8 cellular contexts compared by ENCODE assay signal in genomic region chr6:53492860-53493634, GRCh38. TPM values are rescaled to one million over a fixed set of nuclear protein-coding genes. Genes with fewer than 3 reads are reported as not detected.
DNase-seq lines count a peak whose midpoint lies in the region; ATAC-seq and TF ChIP-seq lines count a peak whose summit lies in the region.

No MANE protein-coding gene starts in this region.

- no peak overlapping the region for H3K23ac ChIP-seq in mesendoderm (ENCODE audit: low read length)

- H3K9me3 ChIP-seq in T-helper 17 cell (ENCODE audit: control insufficient read depth, low read length, poor library complexity, severe bottlenecking) (no peaks in the 10 kb centered on the region), endodermal cell (ENCODE audit: control insufficient read depth, low read length) (no peaks in the 10 kb centered on the region), subcutaneous abdominal adipose tissue (ENCODE audit: control insufficient read depth in 5 of 5, low read length in 5 of 5) (no peaks in the 10 kb centered on the region)

- no peak overlapping the region for H3K56ac ChIP-seq in mesendoderm (ENCODE audit: low read length)

- H3K4me1 Mint-ChIP-seq in T-helper 17 cell = peaks cover 4% of the 10 kb centered on the region
- peaks cover 43% of the 10 kb centered on the region for H3K4me1 Mint-ChIP-seq in endodermal cell

- H3K27ac ChIP-seq in endodermal cell (ENCODE audit: low read depth, low read length) (no peak overlapping the region), mesendoderm (ENCODE audit: low read depth, low read length) (no peak overlapping the region), subcutaneous abdominal adipose tissue (ENCODE audit: low read depth, low read length) (peak overlapping the region; percentile 2)

- 44 to 58% methylated on average over 6 to 11 of the region's 11 CpGs for WGBS in endodermal cell (ENCODE audit: insufficient coverage in 1 of 2, insufficient read length in 1 of 2), 2 experiments
- WGBS in mesendoderm (ENCODE audit: extremely low coverage, insufficient coverage, low lambda C conversion rate) = no CpG with 5 or more reads among the region's 11 CpGs

- peak; percentile 49 for TF ChIP-seq CTCF in GM12864 (IDR thresholded peaks at IDR 0.05; ENCODE audit: low read depth, low read length, missing control alignments)
- peak; percentile 88 for TF ChIP-seq CTCF in endodermal cell (conservative IDR thresholded peaks at IDR 0.05)

- no peak overlapping the region for H4K8ac ChIP-seq in mesendoderm (ENCODE audit: low read depth, low read length)

- H3K36me3 ChIP-seq in endodermal cell (ENCODE audit: control insufficient read depth, insufficient read depth, low read length) = no peaks in the 10 kb centered on the region
- no peaks in the 10 kb centered on the region for H3K36me3 ChIP-seq in mesendoderm (ENCODE audit: control insufficient read depth, insufficient read depth, low read length)
- peaks cover 0 to 8% (median 7%) of the 10 kb centered on the region in 5 donors for H3K36me3 ChIP-seq in subcutaneous abdominal adipose tissue (ENCODE audit: control insufficient read depth in 5 of 5, insufficient read depth in 5 of 5, low read length in 5 of 5)

- no peak overlapping the region for H2AK5ac ChIP-seq in mesendoderm (ENCODE audit: low read length)

- no peaks in the 10 kb centered on the region for H3K79me2 ChIP-seq in mesendoderm (ENCODE audit: control insufficient read depth, insufficient read depth, low read length)

- ATAC-seq in T-helper 17 cell = peak; percentile 51
- ATAC-seq in HG02970 (IDR thresholded peaks at IDR 0.05; ENCODE audit: low FRiP score, unreplicated experiment) = no peak

- H3K18ac ChIP-seq in mesendoderm (ENCODE audit: low read length) = no peak overlapping the region

- H3K4ac ChIP-seq in mesendoderm (ENCODE audit: low read depth, low read length) = no peak overlapping the region

- peaks cover 7% of the 10 kb centered on the region for H3K27me3 Mint-ChIP-seq in T-helper 17 cell
- peaks cover 6% of the 10 kb centered on the region for H3K27me3 Mint-ChIP-seq in endodermal cell (ENCODE audit: insufficient read depth)

- H3K4me2 ChIP-seq in mesendoderm (ENCODE audit: low read length) = no peak overlapping the region

- H3K4me3 ChIP-seq in GM12864 (ENCODE audit: low read depth, low read length) = no peak overlapping the region
- H3K4me3 ChIP-seq in endodermal cell (ENCODE audit: low read length) = no peak overlapping the region
- no peak overlapping the region for H3K4me3 ChIP-seq in mesendoderm (ENCODE audit: low read length)
- H3K4me3 ChIP-seq in subcutaneous abdominal adipose tissue (ENCODE audit: low read depth in 1 of 5, low read length in 5 of 5) = peak overlapping the region; percentile 14 to 63 (median 36)

- no peak overlapping the region for H2BK120ac ChIP-seq in mesendoderm (ENCODE audit: low read depth, low read length)

- H3K4me1 ChIP-seq in endodermal cell (ENCODE audit: control insufficient read depth, insufficient read depth, low read length) (peaks cover 12% of the 10 kb centered on the region), mesendoderm (ENCODE audit: control insufficient read depth, low read depth, low read length) (peaks cover 3% of the 10 kb centered on the region), subcutaneous abdominal adipose tissue (ENCODE audit: control insufficient read depth in 5 of 5, insufficient read depth in 5 of 5, low read length in 5 of 5) (peaks cover 0 to 9% (median 4%) of the 10 kb centered on the region in 5 donors)

- H3K36me3 Mint-ChIP-seq in T-helper 17 cell (ENCODE audit: low read depth) (no peaks in the 10 kb centered on the region), endodermal cell (ENCODE audit: low read depth) (peaks cover 2% of the 10 kb centered on the region)

- peak; percentile 47 for DNase-seq in A172 (ENCODE audit: low spot score)
- no peak for DNase-seq in GM12864 (ENCODE audit: low read depth)
- peak; percentile 34 for DNase-seq in NCI-H146 (lab: John Stamatoyannopoulos, UW)
- no peak for DNase-seq in T-helper 17 cell
- peak; percentile 65 for DNase-seq in endodermal cell
- DNase-seq in mesendoderm = peak; percentile 52

- H3K27me3 ChIP-seq in endodermal cell (ENCODE audit: control insufficient read depth, insufficient read depth, low read length, poor library complexity, severe bottlenecking) (no peaks in the 10 kb centered on the region), mesendoderm (ENCODE audit: insufficient read depth, low read length, poor library complexity) (no peaks in the 10 kb centered on the region), subcutaneous abdominal adipose tissue (ENCODE audit: control insufficient read depth in 5 of 5, insufficient read depth in 4 of 5, low read length in 5 of 5) (no peaks in the 10 kb centered on the region)

- H4K5ac ChIP-seq in mesendoderm (ENCODE audit: low read length) = no peak overlapping the region

- H3K9ac ChIP-seq in endodermal cell (ENCODE audit: extremely low read depth, low read length, poor library complexity, severe bottlenecking) (no peak overlapping the region), mesendoderm (ENCODE audit: low read length) (no peak overlapping the region), subcutaneous abdominal adipose tissue (ENCODE audit: low read length in 5 of 5) (peak overlapping the region in 3 of 5 donors; percentile 17 to 68 (median 30))

- no peak overlapping the region for H2BK15ac ChIP-seq in mesendoderm (replicated peaks; ENCODE audit: low read depth)

- H3K27ac Mint-ChIP-seq in T-helper 17 cell (no peak overlapping the region), endodermal cell (no peak overlapping the region)

- H3K4me3 Mint-ChIP-seq in T-helper 17 cell (no peak overlapping the region), endodermal cell (no peak overlapping the region)

- H2BK5ac ChIP-seq in mesendoderm (ENCODE audit: low read length) = no peak overlapping the region

- peaks cover 5% of the 10 kb centered on the region for H3K9me3 Mint-ChIP-seq in endodermal cell

- H3K79me1 ChIP-seq in mesendoderm (ENCODE audit: low read length) = no peaks in the 10 kb centered on the region

RNA-seq across cellular contexts. Expression of gene GCLC, which starts 51.9 kb away (rescaled TPM):
- 13.1 and 14.7 TPM in 2 replicates for total RNA-seq in A172 (2014; rRNA removed; shearing (Covaris generic))
- total RNA-seq in T-helper 17 cell (10 to 100 TPM; 20.7 to 22.2 TPM), endodermal cell (10 to 100 TPM; 44.7 to 57.7 TPM)
- polyA plus RNA-seq in endodermal cell (2013, experiment 1 of 2) = 22.6 TPM
- 20.2 TPM for polyA plus RNA-seq in endodermal cell (2013, experiment 2 of 2)
- polyA plus RNA-seq in mesendoderm (2013, experiment 1 of 2) = 30.6 TPM
- polyA plus RNA-seq in mesendoderm (2013, experiment 2 of 2) = 30.7 TPM

Comparison
In these comparisons a context has a peak if more than half of its experiments do, and no peak if none do; other contexts are left out.
1. DNase-seq: peak in A172 (single experiment), NCI-H146 (single experiment), endodermal cell (single experiment) and mesendoderm (single experiment); none in GM12864 (single experiment) and T-helper 17 cell (0 of 3).
2. H3K4me3 ChIP-seq: peak in subcutaneous abdominal adipose tissue (5 of 5); none in GM12864 (single experiment), endodermal cell (single experiment) and mesendoderm (single experiment).
3. H3K9ac ChIP-seq: peak in subcutaneous abdominal adipose tissue (3 of 5); none in endodermal cell (single experiment) and mesendoderm (single experiment).